In the genomic region with DNA sequence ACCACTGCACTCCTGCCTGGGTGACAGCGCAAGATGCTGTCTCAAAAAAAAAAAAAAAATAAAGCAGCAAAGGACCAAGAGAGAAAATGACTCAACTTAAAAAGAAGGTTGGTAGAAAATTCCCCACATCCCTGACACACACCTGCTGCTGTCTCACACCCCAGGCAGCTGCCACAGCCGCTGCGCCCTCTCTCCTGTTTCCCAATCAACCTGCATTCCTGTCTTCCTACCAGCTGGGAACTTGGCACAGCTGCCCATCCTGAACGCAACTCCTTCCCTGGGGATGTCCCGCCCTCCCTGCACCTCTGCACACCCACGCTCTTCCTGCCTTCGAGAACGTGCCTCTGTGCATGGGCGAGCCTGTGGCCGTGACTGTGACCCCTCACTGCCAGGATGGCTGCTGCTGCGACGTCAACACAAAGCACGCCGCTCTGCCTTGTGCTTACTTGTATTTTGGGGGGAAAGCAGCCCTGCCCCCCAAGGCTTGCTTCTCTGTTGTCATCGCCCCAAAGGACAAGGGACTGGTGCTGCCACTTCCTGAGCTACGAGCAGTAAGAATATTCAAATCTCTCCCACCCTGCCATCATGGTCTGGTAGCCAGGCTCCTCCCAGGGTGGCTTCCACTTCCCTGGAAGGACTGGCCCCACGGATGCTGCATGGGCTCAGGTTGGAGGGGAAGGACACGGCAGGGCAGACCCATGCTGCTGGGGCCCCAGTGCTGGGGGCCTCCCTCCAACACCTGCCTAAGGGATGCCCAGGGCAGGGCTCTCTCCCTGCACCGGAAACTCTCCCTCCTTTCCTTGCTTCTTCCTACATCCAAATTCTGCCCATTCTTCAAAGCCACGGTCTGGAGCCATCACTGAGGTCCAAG, we compare ENCODE assay signal across 9 cellular contexts. TPM values are rescaled to one million over a fixed set of nuclear protein-coding genes. Genes with fewer than 3 reads are reported as not detected.
DNase-seq lines count a peak whose midpoint lies in the region; ATAC-seq and TF ChIP-seq lines count a peak whose summit lies in the region.
"Had no signal": no experiment of that assay in that cellular context is flagged by ENCODE, and none has a peak within 500 bp of the region (broad histone marks: within the 10 kb centered on the region; RNA-seq: fewer than 3 reads in every experiment).

No MANE protein-coding gene starts in this region.

- H3K36me3 ChIP-seq in skeletal muscle tissue (ENCODE audit: control insufficient read depth in 3 of 3, insufficient read depth in 3 of 3, low read length in 3 of 3) (peaks cover 2 to 7% (median 7%) of the 10 kb centered on the region in 3 donors), MM.1S (replicated peaks; ENCODE audit: insufficient read depth, low read length) (no peaks in the 10 kb centered on the region; the same call in 1 of the 2 replicates)

- no peak for ATAC-seq in HG02571 (IDR thresholded peaks at IDR 0.05; ENCODE audit: unreplicated experiment)
- no peak for ATAC-seq in HG03439 (IDR thresholded peaks at IDR 0.05; ENCODE audit: unreplicated experiment)

- H3K36me3 Mint-ChIP-seq in T-helper 1 cell treated with Interleukin-12 subunit alpha and Interleukin-12 subunit beta and Interleukin-4 antibody, amounts not matched to agents 30 μg/mL and 1 μg/mL, for 36 hours (ENCODE audit: low read depth): peaks cover 6% of the 10 kb centered on the region

- peaks cover 27% of the 10 kb centered on the region for H4K20me1 ChIP-seq in MM.1S (ENCODE audit: insufficient read depth, low read length)

- no peak overlapping the region for H3K4me2 ChIP-seq in MM.1S (ENCODE audit: low read depth, low read length)

- H3K27me3 ChIP-seq in skeletal muscle tissue (ENCODE audit: control insufficient read depth in 3 of 3, insufficient read depth in 3 of 3, low read length in 3 of 3): no peaks in the 10 kb centered on the region
- H3K27me3 ChIP-seq in MM.1S (replicated peaks; ENCODE audit: insufficient read depth, low read length): no peaks in the 10 kb centered on the region

- no peaks in the 10 kb centered on the region for H3K9me3 ChIP-seq in skeletal muscle tissue (ENCODE audit: control insufficient read depth in 3 of 3, low read length in 3 of 3)
- H3K9me3 ChIP-seq in MM.1S (replicated peaks; ENCODE audit: insufficient read depth, low read length): no peaks in the 10 kb centered on the region

- peak overlapping the region in 1 of 3 donors; percentile 49 for H3K4me3 ChIP-seq in skeletal muscle tissue (ENCODE audit: low read length in 3 of 3)
- no peak overlapping the region for H3K4me3 ChIP-seq in MM.1S (ENCODE audit: low read length)

- no peaks in the 10 kb centered on the region for H3K9me3 Mint-ChIP-seq in T-helper 1 cell treated with Interleukin-12 subunit alpha and Interleukin-12 subunit beta and Interleukin-4 antibody, amounts not matched to agents 30 μg/mL and 1 μg/mL, for 36 hours

- no peaks in the 10 kb centered on the region for H3K27me3 Mint-ChIP-seq in T-helper 1 cell treated with Interleukin-12 subunit alpha and Interleukin-12 subunit beta and Interleukin-4 antibody, amounts not matched to agents 30 μg/mL and 1 μg/mL, for 36 hours (ENCODE audit: low read depth)

- H3K9me2 ChIP-seq in MM.1S (replicated peaks; ENCODE audit: insufficient read depth, low read length): no peaks in the 10 kb centered on the region

- H3K4me1 ChIP-seq in skeletal muscle tissue (ENCODE audit: control insufficient read depth in 3 of 3, insufficient read depth in 3 of 3, low read length in 3 of 3): peaks cover 56 to 63% (median 61%) of the 10 kb centered on the region in 3 donors
- no peaks in the 10 kb centered on the region for H3K4me1 ChIP-seq in MM.1S (ENCODE audit: low read length)

- DNase-seq in T-helper 1 cell (no peak), SW 1271 (lab: John Stamatoyannopoulos, UW) (peak; percentile 67 to 87), fibroblast of gingiva (ENCODE audit: low read depth) (peak; percentile 32), MM.1S (no peak)

- peaks cover 53% of the 10 kb centered on the region for H3K4me1 Mint-ChIP-seq in T-helper 1 cell treated with Interleukin-12 subunit alpha and Interleukin-12 subunit beta and Interleukin-4 antibody, amounts not matched to agents 30 μg/mL and 1 μg/mL, for 36 hours (ENCODE audit: low read depth)

- H3K27ac ChIP-seq in skeletal muscle tissue (ENCODE audit: low read depth, low read length): peak overlapping the region; percentile 76
- no peak overlapping the region for H3K27ac ChIP-seq in MM.1S (ENCODE audit: low read length)
- H3K27ac ChIP-seq: VCaP had no signal

- H3F3A ChIP-seq in MM.1S (ENCODE audit: insufficient read depth, low read length): no peaks in the 10 kb centered on the region

- peaks cover 98% of the 10 kb centered on the region for H3K79me2 ChIP-seq in MM.1S (ENCODE audit: low read length)

- peak overlapping the region in 2 of 3 donors; percentile 22 to 45 for H3K9ac ChIP-seq in skeletal muscle tissue (ENCODE audit: low read depth in 1 of 3, low read length in 3 of 3)
- H3K9ac ChIP-seq in MM.1S (ENCODE audit: low read length): no peak overlapping the region

- no peak overlapping the region for H2AFZ ChIP-seq in MM.1S (ENCODE audit: low read length)

- no peak for TF ChIP-seq CTCF in MM.1S (IDR thresholded peaks at IDR 0.05; ENCODE audit: low read length)

- H3K4me3 Mint-ChIP-seq in T-helper 1 cell treated with Interleukin-12 subunit alpha and Interleukin-12 subunit beta and Interleukin-4 antibody, amounts not matched to agents 30 μg/mL and 1 μg/mL, for 36 hours: peak overlapping the region; percentile 81

- H3K27ac Mint-ChIP-seq in T-helper 1 cell treated with Interleukin-12 subunit alpha and Interleukin-12 subunit beta and Interleukin-4 antibody, amounts not matched to agents 30 μg/mL and 1 μg/mL, for 36 hours: peak overlapping the region; percentile 89

RNA-seq across cellular contexts. Expression of a gene that starts 20.7 kb away (rescaled TPM):
- total RNA-seq in skeletal muscle tissue: 16.2 TPM

RNA-seq across cellular contexts. Expression of a gene that starts 22.8 kb away (rescaled TPM):
- 6.3 TPM for total RNA-seq in skeletal muscle tissue

RNA-seq across cellular contexts. Expression of a gene that starts 36.3 kb away (rescaled TPM):
- 5.7 TPM for total RNA-seq in skeletal muscle tissue

RNA-seq across cellular contexts. Expression of a gene that starts 41.0 kb away (rescaled TPM):
- 5.2 TPM for total RNA-seq in skeletal muscle tissue

Comparison
In these comparisons a context has a peak if more than half of its experiments do, and no peak if none do; other contexts are left out.
1. DNase-seq: peak in SW 1271 (2 of 2) and fibroblast of gingiva (single experiment); none in T-helper 1 cell (0 of 5) and MM.1S (single experiment).